In the genomic region with DNA sequence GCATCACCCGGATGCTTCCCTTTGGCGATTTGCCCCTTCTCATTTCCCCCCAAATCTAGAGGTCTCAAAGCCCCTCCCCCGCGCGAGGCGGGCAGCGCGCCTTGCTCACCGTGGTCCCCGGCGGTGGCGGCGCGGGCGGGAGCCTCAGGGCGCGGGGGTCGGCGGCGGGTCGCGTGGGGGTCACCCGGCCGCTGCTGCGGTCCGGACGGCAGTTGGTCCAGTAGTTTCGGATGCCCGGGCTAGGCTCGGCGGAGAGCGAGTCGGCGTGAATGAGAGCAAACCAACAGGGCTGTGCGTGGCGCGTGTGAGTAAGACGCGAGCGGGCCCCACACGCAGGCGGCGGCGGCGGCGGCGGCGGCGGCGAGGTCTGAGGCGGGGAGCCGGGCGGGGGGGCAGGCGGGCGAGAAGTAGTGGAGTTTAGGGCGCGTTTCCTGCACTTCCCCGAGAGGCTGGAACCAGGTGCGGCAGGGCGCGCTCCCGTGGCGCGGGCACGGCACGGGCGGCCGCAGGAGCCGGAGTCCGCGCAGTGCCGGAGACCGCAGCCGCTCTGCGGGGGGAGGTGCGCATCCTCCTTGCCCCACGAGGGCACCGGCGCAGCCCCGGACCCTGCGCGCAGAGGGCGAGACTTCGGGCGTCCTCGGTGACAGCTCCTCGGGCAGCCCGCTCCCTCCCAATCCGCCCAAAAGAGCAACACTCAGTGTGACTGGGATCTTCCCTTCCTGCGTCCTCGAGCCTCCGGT, we compare ENCODE assay signal across 8 cellular contexts. TPM values are rescaled to one million over a fixed set of nuclear protein-coding genes. Genes with fewer than 3 reads are reported as not detected.
DNase-seq lines count a peak whose midpoint lies in the region; ATAC-seq and TF ChIP-seq lines count a peak whose summit lies in the region.

No MANE protein-coding gene starts in this region.

- intact Hi-C loops in Caco-2 (cut with micrococcal nuclease; ENCODE audit: unreplicated experiment) (loop anchor here (5.0 kb wide), 4 partner anchors 170 to 405 kb away; no protein-coding TSS in a partner anchor), natural killer cell (cut with micrococcal nuclease) (no loop called here)

- H3K4me3 ChIP-seq in Caco-2 (ENCODE audit: low read depth, low read length) (peak overlapping the region; percentile 54), KMS-11 (IDR thresholded peaks at IDR 0.05; ENCODE audit: insufficient read depth, low read depth, low read length) (no peak overlapping the region), lung (peak overlapping the region; percentile 18)

- no peak for ATAC-seq in lung (ENCODE audit: insufficient read depth, low FRiP score)
- ATAC-seq in natural killer cell = no peak

- BruUV-seq in Caco-2 (replicated peaks; lab: Mats Ljungman, UMichigan) = no TSS peak

- H3K36me3 ChIP-seq in Caco-2 (ENCODE audit: control insufficient read depth, insufficient read depth, low read length) = no peaks in the 10 kb centered on the region
- no peaks in the 10 kb centered on the region for H3K36me3 ChIP-seq in KMS-11 (ENCODE audit: insufficient read depth)
- no peaks in the 10 kb centered on the region for H3K36me3 ChIP-seq in lung (ENCODE audit: control insufficient read depth in 2 of 2, insufficient read depth in 2 of 2, low read length in 2 of 2)

- H3K9me3 ChIP-seq in Caco-2 = no peaks in the 10 kb centered on the region
- H3K9me3 ChIP-seq in lung (ENCODE audit: control insufficient read depth in 2 of 2, insufficient read depth in 1 of 2, low read length in 1 of 2) = peaks cover 0 to 4% of the 10 kb centered on the region in 2 donors

- H3K27ac Mint-ChIP-seq in Caco-2 (ENCODE audit: unreplicated experiment) = no peak overlapping the region
- no peak overlapping the region for H3K27ac Mint-ChIP-seq in chondrocyte (ENCODE audit: unreplicated experiment)
- H3K27ac Mint-ChIP-seq in type B pancreatic cell = peak overlapping the region; percentile 62
- H3K27ac Mint-ChIP-seq in natural killer cell = no peak overlapping the region

- DNase-seq in Caco-2 (peak in 1 of 2 experiments; percentile 38), chondrocyte (ENCODE audit: low spot score) (no peak), lung (ENCODE audit: low spot score) (no peak), type B pancreatic cell (ENCODE audit: extremely low spot score, unreplicated experiment) (peak; percentile 69), NK-92 (lab: John Stamatoyannopoulos, UW; ENCODE audit: unreplicated experiment) (no peak), natural killer cell (no peak)
- no peak for DNase-seq in central memory CD4-positive, alpha-beta T cell

- peak overlapping the region; percentile 42; the same call in 1 of the 2 replicates for H3K4me2 ChIP-seq in KMS-11

- H2AFZ ChIP-seq in KMS-11 (ENCODE audit: low read depth) = peak overlapping the region; percentile 81

- POLR2A ChIA-PET in Caco-2 (lab: Charles Lee) = no interaction called here

- H3K4me3 Mint-ChIP-seq in Caco-2 (ENCODE audit: unreplicated experiment) (peak overlapping the region; percentile 76), chondrocyte (ENCODE audit: unreplicated experiment) (peak overlapping the region; percentile 72), type B pancreatic cell (peak overlapping the region; percentile 94), natural killer cell (no peak overlapping the region)

- H3K27me3 ChIP-seq in Caco-2 (replicated peaks; ENCODE audit: control insufficient read depth, insufficient read depth, low read length) (no peaks in the 10 kb centered on the region), KMS-11 (ENCODE audit: insufficient read depth, low read depth) (no peaks in the 10 kb centered on the region), lung (ENCODE audit: control insufficient read depth, insufficient read depth) (no peaks in the 10 kb centered on the region)

- H3K4me1 Mint-ChIP-seq in Caco-2 (ENCODE audit: low read depth, unreplicated experiment) (no peaks in the 10 kb centered on the region), chondrocyte (ENCODE audit: low read depth) (peaks cover 21% of the 10 kb centered on the region), type B pancreatic cell (ENCODE audit: unreplicated experiment) (peaks cover 9% of the 10 kb centered on the region), natural killer cell (no peaks in the 10 kb centered on the region)

- H3K9ac ChIP-seq in KMS-11 = peak overlapping the region; percentile 77; the same call in 1 of the 2 replicates

- H4K20me1 ChIP-seq in KMS-11 (ENCODE audit: insufficient read depth) = no peaks in the 10 kb centered on the region

- no peak for TF ChIP-seq CTCF in Caco-2 (IDR thresholded peaks at IDR 0.05; ENCODE audit: insufficient read depth in 1 of 2, low read depth in 1 of 2, low read length in 1 of 2, severe bottlenecking in 1 of 2, unreplicated experiment in 1 of 2)
- TF ChIP-seq CTCF in KMS-11 (conservative IDR thresholded peaks at IDR 0.05; ENCODE audit: low read depth, low read length) = no peak
- TF ChIP-seq CTCF in chondrocyte (IDR thresholded peaks at IDR 0.05) = no peak
- TF ChIP-seq CTCF in lung (IDR thresholded peaks at IDR 0.05; ENCODE audit: control extremely low read depth, extremely low read depth) = no peak
- TF ChIP-seq CTCF in type B pancreatic cell (conservative IDR thresholded peaks at IDR 0.05) = no peak
- no peak for TF ChIP-seq CTCF in natural killer cell (IDR thresholded peaks at IDR 0.05)

- H3K36me3 Mint-ChIP-seq in Caco-2 (ENCODE audit: insufficient read depth, unreplicated experiment) (no peaks in the 10 kb centered on the region), chondrocyte (ENCODE audit: low read depth) (no peaks in the 10 kb centered on the region), type B pancreatic cell (no peaks in the 10 kb centered on the region), natural killer cell (peaks cover 6% of the 10 kb centered on the region)

- H3K27ac ChIP-seq in KMS-11 = peak overlapping the region; percentile 33; the same call in 1 of the 2 replicates
- no peak overlapping the region for H3K27ac ChIP-seq in lung (ENCODE audit: low read depth in 1 of 2, low read length in 1 of 2)

- peaks cover 9% of the 10 kb centered on the region for H3K27me3 Mint-ChIP-seq in Caco-2 (ENCODE audit: insufficient read depth, unreplicated experiment)
- H3K27me3 Mint-ChIP-seq in chondrocyte (ENCODE audit: low read depth) = peaks cover 1% of the 10 kb centered on the region
- peaks cover 51% of the 10 kb centered on the region for H3K27me3 Mint-ChIP-seq in type B pancreatic cell
- H3K27me3 Mint-ChIP-seq in natural killer cell (ENCODE audit: low read depth in 2 of 2) = peaks cover 8 to 11% of the 10 kb centered on the region in 2 donors

- no peaks in the 10 kb centered on the region for H3K79me2 ChIP-seq in KMS-11 (ENCODE audit: insufficient read depth, low read depth)

- CTCF ChIA-PET in Caco-2 (lab: Charles Lee) = interaction anchor here (1.6 kb wide), 1 partner anchor 197 kb away, joined by 3 read pairs; no protein-coding TSS in a partner anchor

- 1% methylated on average over 84 to 92 of the region's 92 CpGs for WGBS in lung, 2 donors

- H3K9me3 Mint-ChIP-seq in Caco-2 (ENCODE audit: unreplicated experiment) (no peaks in the 10 kb centered on the region), chondrocyte (ENCODE audit: low read depth) (no peaks in the 10 kb centered on the region), type B pancreatic cell (no peaks in the 10 kb centered on the region), natural killer cell (no peaks in the 10 kb centered on the region)

- 0 out of 2 replicates have a peak, but pooled peaks cover 4% of the 10 kb centered on the region for H3K4me1 ChIP-seq in Caco-2
- H3K4me1 ChIP-seq in KMS-11 (ENCODE audit: low read depth, poor library complexity, severe bottlenecking) = peaks cover 21% of the 10 kb centered on the region
- H3K4me1 ChIP-seq in lung (ENCODE audit: control insufficient read depth in 2 of 2, insufficient read depth in 2 of 2, low read length in 2 of 2) = peaks cover 0 to 12% of the 10 kb centered on the region in 2 donors

RNA-seq across cellular contexts. Expression of a gene that starts 0.6 kb away (rescaled TPM):
- 0.28 and 0.29 TPM in 2 replicates for total RNA-seq in Caco-2 (2022)
- total RNA-seq in chondrocyte = 0.05 to 0.63 TPM (median 0.10 TPM) in 3 replicates
- total RNA-seq in lung = under 1 TPM in 1 of 2 donors, not detected in 1; 0.18 TPM
- polyA plus RNA-seq in lung = under 1 TPM; 0.02 to 0.04 TPM
- 3.6 and 5.5 TPM in 2 replicates for total RNA-seq in type B pancreatic cell (ENCODE audit: low replicate concordance)
- total RNA-seq in natural killer cell = not detected
